Comparison of ENCODE assay signal across 8 cellular contexts in the genomic region with DNA sequence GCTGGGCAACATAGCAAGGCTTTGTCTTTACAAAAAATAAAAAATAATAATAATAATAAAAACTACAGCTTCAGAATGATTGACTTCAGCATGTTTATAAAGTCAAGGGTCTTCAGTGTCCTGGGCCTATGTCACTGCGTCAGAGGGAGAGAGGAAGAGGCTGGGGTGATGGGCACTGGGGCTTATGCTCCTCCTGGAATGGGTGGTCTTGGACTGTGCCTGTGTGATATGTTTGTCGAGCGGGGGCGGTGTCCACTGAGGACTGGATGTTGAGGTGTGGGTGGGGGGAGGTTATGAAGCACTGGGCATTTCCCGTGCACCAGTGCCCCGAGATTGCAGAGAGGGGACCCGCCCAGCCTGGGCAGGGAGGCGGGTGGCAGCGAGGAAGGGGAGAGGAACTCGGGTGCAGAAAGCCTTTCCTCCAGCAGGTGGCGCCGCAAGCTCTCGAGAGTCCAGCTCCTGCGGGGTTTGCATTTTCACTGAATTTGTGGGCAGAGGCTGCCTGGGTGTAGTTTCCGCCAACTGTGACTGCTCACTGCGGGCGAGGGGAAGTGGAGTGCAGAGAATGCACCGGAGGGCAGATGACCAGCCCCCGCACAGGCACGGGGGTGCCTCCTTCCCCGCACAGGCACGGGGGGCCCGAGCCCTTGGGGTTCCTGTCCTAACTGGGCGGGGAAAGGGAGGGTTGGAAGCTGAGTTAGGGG.
A peak's percentile ranks its signal among the peaks of the same experiment; 100 is the strongest.
DNase-seq lines count a peak whose midpoint lies in the region; ATAC-seq and TF ChIP-seq lines count a peak whose summit lies in the region.

No MANE protein-coding gene starts in this region.

- WGBS in liver: 13% methylated on average over 24 of the region's 24 CpGs

- H3K9ac ChIP-seq in liver (ENCODE audit: low read depth in 1 of 2, low read length in 2 of 2): peak overlapping the region in 1 of 2 donors; percentile 27

- POLR2A ChIA-PET in BJ (lab: Charles Lee): interaction anchor here (0.6 kb wide), 1 partner anchor 8 kb away, joined by 5 read pairs; no protein-coding TSS in a partner anchor

- H3K4me1 ChIP-seq in liver (ENCODE audit: control insufficient read depth in 4 of 4, insufficient read depth in 4 of 4, low read length in 3 of 4): peaks cover 24 to 55% (median 39%) of the 10 kb centered on the region in 4 donors

- TF ChIP-seq CTCF in BJ (IDR thresholded peaks at IDR 0.05; ENCODE audit: insufficient read depth, low read depth, low read length): peak; percentile 88
- TF ChIP-seq CTCF in coronary artery (IDR thresholded peaks at IDR 0.05): peak; percentile 88
- peak; percentile 93 for TF ChIP-seq CTCF in liver (IDR thresholded peaks at IDR 0.05; ENCODE audit: low read depth, low read length, missing input control)

- H3K4me3 ChIP-seq in BJ (ENCODE audit: low read depth, low read length) (no peak overlapping the region), coronary artery (peak overlapping the region; percentile 42), liver (ENCODE audit: low read depth in 1 of 3, low read length in 3 of 3) (peak overlapping the region in 1 of 3 donors; percentile 20)

- H3K9me3 ChIP-seq in liver (ENCODE audit: control insufficient read depth in 4 of 4, low read length in 3 of 4): no peaks in the 10 kb centered on the region

- H3K27ac ChIP-seq in coronary artery: no peak overlapping the region
- peak overlapping the region; percentile 14 to 67 for H3K27ac ChIP-seq in liver (ENCODE audit: low read depth in 1 of 2, low read length in 2 of 2)

- CTCF ChIA-PET in BJ (lab: Yijun Ruan, JAX): interaction anchor here (0.8 to 6.7 kb wide), 38 partner anchors 9 to 663 kb away, joined by 3 to 40 read pairs (median 4); no protein-coding TSS in a partner anchor

- ATAC-seq in GM19043 (IDR thresholded peaks at IDR 0.05; ENCODE audit: low read depth, unreplicated experiment) (peak; percentile 48), HG03439 (IDR thresholded peaks at IDR 0.05; ENCODE audit: unreplicated experiment) (peak; percentile 63)

- peak; percentile 97 to 100 for TF ChIP-seq RAD21 in liver (IDR thresholded peaks at IDR 0.05)

- H3K36me3 ChIP-seq in BJ (ENCODE audit: control insufficient read depth, insufficient read depth, low read length): peaks cover 2% of the 10 kb centered on the region
- no peaks in the 10 kb centered on the region for H3K36me3 ChIP-seq in liver (ENCODE audit: control insufficient read depth in 4 of 4, insufficient read depth in 3 of 4, low read depth in 1 of 4, low read length in 3 of 4)

- H3K27me3 ChIP-seq in BJ (ENCODE audit: control insufficient read depth, insufficient read depth, low read length) (no peaks in the 10 kb centered on the region), liver (ENCODE audit: control insufficient read depth in 4 of 4, insufficient read depth in 4 of 4, low read length in 3 of 4) (no peaks in the 10 kb centered on the region)

- DNase-seq in BJ (ENCODE audit: low read depth): no peak
- peak; percentile 85 for DNase-seq in NCI-H510A treated with DMSO at 0.1 percent for 48 hours (lab: John Stamatoyannopoulos, UW)
- peak; percentile 92 to 98 for DNase-seq in activated CD4-positive, alpha-beta T cell treated with anti-CD3 and anti-CD28 coated beads for 4 hours
- DNase-seq in coronary artery (ENCODE audit: low spot score): peak; percentile 91
- peak; percentile 94 to 99 for DNase-seq in stimulated activated CD4-positive, alpha-beta T cell treated with anti-CD3 and anti-CD28 coated beads, Interleukin-4, amount 100 ng/mL, for 48 hours (ENCODE audit: low read depth in 2 of 2)

TF ChIP-seq in liver, 16 proteins besides CTCF, POLR2A, EP300 and RAD21:
- peak; percentile 33 for TF ChIP-seq SP1 (IDR thresholded peaks at IDR 0.05)
- no peak for TF ChIP-seq TAF1 (conservative IDR thresholded peaks at IDR 0.05)
- peak; percentile 22 for TF ChIP-seq NR2F2 (IDR thresholded peaks at IDR 0.05)
- peak; percentile 26 to 57 for TF ChIP-seq RXRA (IDR thresholded peaks at IDR 0.05)
- TF ChIP-seq GABPA (IDR thresholded peaks at IDR 0.05 in 1 of 2, conservative IDR thresholded peaks at IDR 0.05 in 1 of 2): no peak
- TF ChIP-seq EGR1 (IDR thresholded peaks at IDR 0.05; ENCODE audit: low read depth in 2 of 2): peak in 1 of 2 donors; percentile 8
- TF ChIP-seq JUND (IDR thresholded peaks at IDR 0.05): no peak
- no peak for TF ChIP-seq YY1 (IDR thresholded peaks at IDR 0.05)
- peak in 1 of 2 donors; percentile 13 for TF ChIP-seq HNF4A (conservative IDR thresholded peaks at IDR 0.05)

Comparison
In these comparisons a context has a peak if more than half of its experiments do, and no peak if none do; other contexts are left out.
1. H3K27ac ChIP-seq: peak in liver (2 of 2); none in coronary artery (0 of 2).
2. Peak in every context shown above with its lines, with median percentiles within 50 percentile points of each other: CTCF ChIP-seq.